ENCODE assay signal across 25 cellular contexts in the genomic region with DNA sequence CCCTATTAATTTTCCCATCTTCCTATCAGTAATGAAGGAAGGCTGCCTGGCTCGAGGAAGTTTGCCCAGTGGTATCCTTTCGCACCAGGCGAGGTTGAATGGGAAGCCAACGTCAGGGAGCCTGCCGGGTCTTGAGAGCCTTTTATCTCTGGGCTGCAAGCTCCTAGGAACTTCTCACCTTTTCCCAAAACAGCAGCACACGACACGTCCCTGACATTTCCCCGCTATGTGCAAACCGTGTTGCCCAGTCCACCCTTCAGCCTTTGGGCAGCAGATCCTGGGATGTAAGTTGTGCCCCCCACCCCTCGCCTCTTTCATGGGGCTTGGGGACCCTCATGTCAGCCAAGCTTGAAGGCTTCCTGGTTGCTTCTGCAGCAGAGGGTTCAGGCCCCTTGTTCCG.
"Had no signal": no experiment of that assay in that cellular context is flagged by ENCODE, and none has a peak within 500 bp of the region (broad histone marks: within the 10 kb centered on the region; RNA-seq: fewer than 3 reads in every experiment).

No MANE protein-coding gene starts in this region.

- H3K27ac ChIP-seq: adrenal gland, body of pancreas, esophagus muscularis mucosa, foreskin keratinocyte, heart left ventricle, pancreas, psoas muscle, testis, transverse colon had no signal

- ATAC-seq: body of pancreas, foreskin keratinocyte, heart left ventricle, left cardiac atrium, left ventricle myocardium superior, pancreas, psoas muscle had no signal

- H3K27me3 ChIP-seq: adrenal gland, body of pancreas, foreskin keratinocyte, pancreas, testis, transverse colon had no signal

- DNase-seq: activated CD4-positive, alpha-beta T cell treated with anti-CD3 and anti-CD28 coated beads for 4 hours; activated CD4-positive, alpha-beta T cell treated with anti-CD3 and anti-CD28 coated beads, Interleukin-2, amount 50 U/mL, for 4 hours; activated effector memory CD4-positive, alpha-beta T cell treated with Interleukin-2 at 50 U/mL for 16 hours; activated naive CD4-positive, alpha-beta T cell treated with anti-CD3 and anti-CD28 coated beads for 36 hours; activated naive CD8-positive, alpha-beta T cell treated with anti-CD3 and anti-CD28 coated beads for 36 hours; activated T-cell treated with anti-CD3 and anti-CD28 coated beads for 4 hours; adrenal gland; aorta; body of pancreas; cerebellar nuclear complex; cortex of kidney; foreskin keratinocyte; heart left ventricle; left cardiac atrium; left ventricle myocardium superior; naive B cell; nucleus accumbens; pancreas; psoas muscle; stimulated activated CD4-positive, alpha-beta T cell treated with anti-CD3 and anti-CD28 coated beads, Interleukin-15, amount 100 ng/mL, for 24 hours; stimulated activated CD4-positive, alpha-beta T cell treated with anti-CD3 and anti-CD28 coated beads, Interleukin-2, amount 100 ng/mL, for 24 hours; stimulated activated naive CD4-positive, alpha-beta T cell; testis; transverse colon had no signal

- H3K4me3 ChIP-seq: adrenal gland, body of pancreas, esophagus muscularis mucosa, heart left ventricle, pancreas, psoas muscle, testis, transverse colon had no signal
